ENCODE assay signal across 9 cellular contexts in genomic region chr17:21510686-21511367, GRCh38.
DNase-seq lines count a peak whose midpoint lies in the region; ATAC-seq, FAIRE-seq and TF ChIP-seq lines count a peak whose summit lies in the region.
"Had no signal": no experiment of that assay in that cellular context is flagged by ENCODE, and none has a peak within 500 bp of the region (broad histone marks: within the 10 kb centered on the region; RNA-seq: fewer than 3 reads in every experiment).

No MANE protein-coding gene starts in this region.

- H3K9me3 Mint-ChIP-seq in CD8-positive, alpha-beta memory T cell, result no peaks in the 10 kb centered on the region

- CTCF ChIA-PET in CD8-positive, alpha-beta memory T cell (lab: Charles Lee), result interaction anchor here (0.6 to 4.6 kb wide), 13 partner anchors 21 to 392 kb away, joined by 3 to 72 read pairs (median 6); partner anchors contain the start of gene DHRS7B

- no peaks in the 10 kb centered on the region for H3K36me3 ChIP-seq in CD8-positive, alpha-beta memory T cell (ENCODE audit: insufficient read depth, low read length)
- no peaks in the 10 kb centered on the region for H3K36me3 ChIP-seq in pancreas

- H3K9me3 ChIP-seq in CD8-positive, alpha-beta memory T cell (ENCODE audit: low read length), result no peaks in the 10 kb centered on the region
- H3K9me3 ChIP-seq in pancreas, result no peaks in the 10 kb centered on the region

- intact Hi-C loops in pancreas (cut with DNase I), result loop anchor here in 1 of 3 donors (10.0 kb wide), 2 partner anchors 196 to 396 kb away; no protein-coding TSS in a partner anchor

- peak; percentile 37 to 54 (median 40) for ATAC-seq in pancreas
- no peak for ATAC-seq in HG02884 (IDR thresholded peaks at IDR 0.05; ENCODE audit: unreplicated experiment)

- peak overlapping the region; percentile 30 to 87 (median 62) for H3K4me3 Mint-ChIP-seq in CD8-positive, alpha-beta memory T cell

- H3K27ac Mint-ChIP-seq in CD8-positive, alpha-beta memory T cell, result no peak overlapping the region

- FAIRE-seq in pancreas (lab: Jason Lieb, UNC), result no peak
- FAIRE-seq in D721Med (lab: Jason Lieb, UNC), result no peak

- peaks cover 5% of the 10 kb centered on the region for H3K4me1 ChIP-seq in CD8-positive, alpha-beta memory T cell (ENCODE audit: insufficient read depth, low read length)
- no peaks in the 10 kb centered on the region for H3K4me1 ChIP-seq in pancreas

- peaks cover 11% of the 10 kb centered on the region for H3K27me3 ChIP-seq in CD8-positive, alpha-beta memory T cell (ENCODE audit: insufficient read depth, low read length, poor library complexity, severe bottlenecking)
- peaks cover 0 to 3% (median 0%) of the 10 kb centered on the region in 4 donors for H3K27me3 ChIP-seq in pancreas

- H3K4me1 Mint-ChIP-seq in CD8-positive, alpha-beta memory T cell, result peaks cover 6 to 13% (median 11%) of the 10 kb centered on the region in 3 donors

- WGBS in pancreas, 2 donors, result 10 to 14% methylated on average over 14 of the region's 14 CpGs

- no peak for TF ChIP-seq CTCF in pancreas (IDR thresholded peaks at IDR 0.05)
- TF ChIP-seq CTCF in D721Med (IDR thresholded peaks at IDR 0.05; ENCODE audit: insufficient read depth, missing control alignments), result no peak

- in situ Hi-C loops in SK-MEL-5 (cut with HindIII; ENCODE audit: low pct_unique_long_range_greater_than_20kb, low sequenced_read_pairs), result no loop called here

- POLR2A ChIA-PET in CD8-positive, alpha-beta memory T cell (lab: Charles Lee), result no interaction called here

- H3K4me3 ChIP-seq in CD8-positive, alpha-beta memory T cell (ENCODE audit: low read length), result peak overlapping the region; percentile 54
- peak overlapping the region; percentile 21 to 54 (median 32) for H3K4me3 ChIP-seq in pancreas

- H3K27ac ChIP-seq in CD8-positive, alpha-beta memory T cell (ENCODE audit: low read depth, low read length), result no peak overlapping the region
- peak overlapping the region in 3 of 4 donors; percentile 29 to 41 (median 39) for H3K27ac ChIP-seq in pancreas
- H3K27ac ChIP-seq: VCaP had no signal

- no peaks in the 10 kb centered on the region for H3K36me3 Mint-ChIP-seq in CD8-positive, alpha-beta memory T cell

- H3K27me3 Mint-ChIP-seq in CD8-positive, alpha-beta memory T cell, result peaks cover 25 to 49% of the 10 kb centered on the region in 2 donors

- peak in 1 of 5 donors; percentile 5 for DNase-seq in CD8-positive, alpha-beta memory T cell
- DNase-seq in SK-MEL-5 (ENCODE audit: low read depth, low spot score), result peak; percentile 16
- DNase-seq in fibroblast of peridontal ligament (ENCODE audit: extremely low read depth), result peak; percentile 9
- no peak for DNase-seq in pancreas
- DNase-seq in central memory CD4-positive, alpha-beta T cell, result no peak
- DNase-seq in globus pallidus (ENCODE audit: low spot score), result no peak
- no peak for DNase-seq in D721Med (ENCODE audit: insufficient read length, low spot score)

Comparison
In these comparisons a context has a peak if more than half of its experiments do, and no peak if none do; other contexts are left out.
1. DNase-seq: peak in SK-MEL-5 (single experiment) and fibroblast of peridontal ligament (single experiment); none in pancreas (0 of 6), central memory CD4-positive, alpha-beta T cell (single experiment), globus pallidus (single experiment) and D721Med (single experiment).